37 cellular contexts compared by ENCODE assay signal in genomic region chr17:72092710-72093322, GRCh38. TPM values are rescaled to one million over a fixed set of nuclear protein-coding genes. Genes with fewer than 3 reads are reported as not detected.
"Had no signal": no experiment of that assay in that cellular context is flagged by ENCODE, and none has a peak within 500 bp of the region (broad histone marks: within the 10 kb centered on the region; RNA-seq: fewer than 3 reads in every experiment).

No MANE protein-coding gene starts in this region.

- H3K4me1 ChIP-seq: Peyer's patch had no signal

- H3K27me3 Mint-ChIP-seq: activated CD4-positive, alpha-beta memory T cell treated with anti-CD3 and anti-CD28 coated beads for 36 hours; activated CD4-positive, alpha-beta T cell treated with anti-CD3 and anti-CD28 coated beads for 36 hours; activated naive CD4-positive, alpha-beta T cell treated with anti-CD3 and anti-CD28 coated beads, Interleukin-2, amount 10 ng/mL, durations not matched to agents 7 days and 5 days; activated naive CD8-positive, alpha-beta T cell; activated naive CD8-positive, alpha-beta T cell treated with anti-CD3 and anti-CD28 coated beads, Interleukin-2, amount 50 U/mL, for 24 hours had no signal

- H3K36me3 Mint-ChIP-seq: activated CD4-positive, alpha-beta memory T cell treated with anti-CD3 and anti-CD28 coated beads for 36 hours; activated naive CD4-positive, alpha-beta T cell treated with anti-CD3 and anti-CD28 coated beads, Interleukin-2, amount 10 ng/mL, durations not matched to agents 7 days and 5 days; activated naive CD8-positive, alpha-beta T cell had no signal

- H3K27me3 ChIP-seq: Peyer's patch, SJSA1 had no signal

- H3K36me3 ChIP-seq: Peyer's patch, SJSA1 had no signal

- H3K27ac Mint-ChIP-seq: activated CD4-positive, alpha-beta memory T cell treated with anti-CD3 and anti-CD28 coated beads for 36 hours; activated CD4-positive, alpha-beta T cell treated with anti-CD3 and anti-CD28 coated beads for 36 hours; activated naive CD4-positive, alpha-beta T cell treated with anti-CD3 and anti-CD28 coated beads, Interleukin-2, amount 10 ng/mL, durations not matched to agents 7 days and 5 days; activated naive CD8-positive, alpha-beta T cell; activated naive CD8-positive, alpha-beta T cell treated with anti-CD3 and anti-CD28 coated beads, Interleukin-2, amount 50 U/mL, for 24 hours; activated T-helper 1 cell treated with anti-CD3 and anti-CD28 coated beads, Interleukin-12 subunit alpha, Interleukin-12 subunit beta, Interleukin-2, Interleukin-4 antibody, amounts not matched to agents 30 ng/mL and 10 ng/mL and 1 ng/mL, durations not matched to agents 14 hours and 24 hours and 36 hours; brain; T-helper 1 cell treated with Interleukin-12 subunit alpha and Interleukin-12 subunit beta and Interleukin-4 antibody, amounts not matched to agents 30 μg/mL and 1 μg/mL, for 36 hours; T-helper 2 cell treated with Interferon-gamma antibody and Interleukin-4, amounts not matched to agents 5 μg/mL and 100 μg/mL, for 36 hours had no signal

- H3K4me1 Mint-ChIP-seq: activated CD4-positive, alpha-beta T cell treated with anti-CD3 and anti-CD28 coated beads for 36 hours; activated naive CD4-positive, alpha-beta T cell treated with anti-CD3 and anti-CD28 coated beads, Interleukin-2, amount 10 ng/mL, durations not matched to agents 7 days and 5 days; activated naive CD8-positive, alpha-beta T cell treated with anti-CD3 and anti-CD28 coated beads, Interleukin-2, amount 50 U/mL, for 24 hours; brain had no signal

- ATAC-seq: activated CD4-positive, alpha-beta T cell treated with anti-CD3 and anti-CD28 coated beads for 36 hours; activated CD4-positive, CD25-positive, alpha-beta regulatory T cell treated with anti-CD3 and anti-CD28 coated beads, Interleukin-2, amount 50 U/mL, for 24 hours; activated naive CD8-positive, alpha-beta T cell treated with anti-CD3 and anti-CD28 coated beads, Interleukin-2, amount 50 U/mL, for 24 hours; activated T-cell treated with anti-CD3 and anti-CD28 coated beads, Interleukin-2, amount 50 U/mL, for 4 hours; PC-3 had no signal

- H3K27ac ChIP-seq: Peyer's patch, SJSA1 had no signal

- H3K4me3 ChIP-seq: Peyer's patch, SJSA1 had no signal

- DNase-seq: activated CD4-positive, alpha-beta memory T cell treated with anti-CD3 and anti-CD28 coated beads for 36 hours; activated CD4-positive, alpha-beta T cell treated with anti-CD3 and anti-CD28 coated beads for 36 hours; activated CD4-positive, alpha-beta T cell treated with anti-CD3 and anti-CD28 coated beads, Interleukin-2, amount 50 U/mL, for 1 hour; activated CD8-positive, alpha-beta memory T cell treated with anti-CD3 and anti-CD28 coated beads, Interleukin-2, amount 50 U/mL, for 4 hours; activated gamma-delta T cell treated with Interleukin-2 at 50 U/mL for 16 hours; activated naive CD4-positive, alpha-beta T cell treated with anti-CD3 and anti-CD28 coated beads, Interleukin-2, amount 10 ng/mL, durations not matched to agents 7 days and 5 days; activated naive CD8-positive, alpha-beta T cell treated with anti-CD3 and anti-CD28 coated beads, Interleukin-2, amount 50 U/mL, for 24 hours; activated T-cell treated with anti-CD3 and anti-CD28 coated beads for 4 hours; activated T-cell treated with anti-CD3 and anti-CD28 coated beads, Interleukin-2, amount 50 U/mL, for 4 hours; anterior cingulate cortex; caudate nucleus; cerebellar nuclear complex; NCI-H1092 treated with DMSO at 0.1 percent for 48 hours; NCI-H1417; NCI-H146; NCI-H187 treated with DMSO at 0.1 percent for 48 hours; NCI-H2081; NCI-H2171 treated with DMSO at 0.1 percent for 48 hours; NCI-H226; NCI-H446 treated with DMSO at 0.1 percent for 48 hours; NCI-H524; NCI-H69; NCI-H82; PC-3; Peyer's patch; RPMI8226; SHP77 treated with DMSO at 0.1 percent for 48 hours; SK-N-SH had no signal

- H3K9me3 ChIP-seq: Peyer's patch, SK-N-SH had no signal

- FAIRE-seq: bronchial epithelial cell, TTC549 had no signal

- H3K4me3 Mint-ChIP-seq: activated CD4-positive, alpha-beta memory T cell treated with anti-CD3 and anti-CD28 coated beads for 36 hours; activated CD4-positive, alpha-beta T cell treated with anti-CD3 and anti-CD28 coated beads for 36 hours; activated naive CD4-positive, alpha-beta T cell treated with anti-CD3 and anti-CD28 coated beads, Interleukin-2, amount 10 ng/mL, durations not matched to agents 7 days and 5 days; activated naive CD8-positive, alpha-beta T cell; activated naive CD8-positive, alpha-beta T cell treated with anti-CD3 and anti-CD28 coated beads, Interleukin-2, amount 50 U/mL, for 24 hours; activated T-cell treated with anti-CD3 and anti-CD28 coated beads, Interleukin-2, amount 50 U/mL, for 4 hours; activated T-helper 1 cell treated with anti-CD3 and anti-CD28 coated beads, Interleukin-12 subunit alpha, Interleukin-12 subunit beta, Interleukin-2, Interleukin-4 antibody, amounts not matched to agents 30 ng/mL and 10 ng/mL and 1 ng/mL, durations not matched to agents 14 hours and 24 hours and 36 hours; brain; T-helper 1 cell treated with Interleukin-12 subunit alpha and Interleukin-12 subunit beta and Interleukin-4 antibody, amounts not matched to agents 30 μg/mL and 1 μg/mL, for 36 hours; T-helper 2 cell treated with Interferon-gamma antibody and Interleukin-4, amounts not matched to agents 5 μg/mL and 100 μg/mL, for 36 hours had no signal

- H3K9me3 Mint-ChIP-seq: activated CD4-positive, alpha-beta memory T cell treated with anti-CD3 and anti-CD28 coated beads for 36 hours; activated naive CD8-positive, alpha-beta T cell treated with anti-CD3 and anti-CD28 coated beads, Interleukin-2, amount 50 U/mL, for 24 hours; activated T-cell treated with anti-CD3 and anti-CD28 coated beads, Interleukin-2, amount 50 U/mL, for 4 hours had no signal

RNA-seq across cellular contexts. Expression of gene SOX9, which starts 28.0 kb away (rescaled TPM):
- total RNA-seq: activated CD4-positive, alpha-beta memory T cell treated with anti-CD3 and anti-CD28 coated beads for 36 hours; activated CD4-positive, alpha-beta T cell treated with anti-CD3 and anti-CD28 coated beads for 36 hours; activated T-helper 1 cell treated with anti-CD3 and anti-CD28 coated beads, Interleukin-12 subunit alpha, Interleukin-12 subunit beta, Interleukin-2, Interleukin-4 antibody, amounts not matched to agents 30 ng/mL and 10 ng/mL and 1 ng/mL, durations not matched to agents 14 hours and 24 hours and 36 hours had no signal
